26 cellular contexts compared by ENCODE assay signal in the genomic region with DNA sequence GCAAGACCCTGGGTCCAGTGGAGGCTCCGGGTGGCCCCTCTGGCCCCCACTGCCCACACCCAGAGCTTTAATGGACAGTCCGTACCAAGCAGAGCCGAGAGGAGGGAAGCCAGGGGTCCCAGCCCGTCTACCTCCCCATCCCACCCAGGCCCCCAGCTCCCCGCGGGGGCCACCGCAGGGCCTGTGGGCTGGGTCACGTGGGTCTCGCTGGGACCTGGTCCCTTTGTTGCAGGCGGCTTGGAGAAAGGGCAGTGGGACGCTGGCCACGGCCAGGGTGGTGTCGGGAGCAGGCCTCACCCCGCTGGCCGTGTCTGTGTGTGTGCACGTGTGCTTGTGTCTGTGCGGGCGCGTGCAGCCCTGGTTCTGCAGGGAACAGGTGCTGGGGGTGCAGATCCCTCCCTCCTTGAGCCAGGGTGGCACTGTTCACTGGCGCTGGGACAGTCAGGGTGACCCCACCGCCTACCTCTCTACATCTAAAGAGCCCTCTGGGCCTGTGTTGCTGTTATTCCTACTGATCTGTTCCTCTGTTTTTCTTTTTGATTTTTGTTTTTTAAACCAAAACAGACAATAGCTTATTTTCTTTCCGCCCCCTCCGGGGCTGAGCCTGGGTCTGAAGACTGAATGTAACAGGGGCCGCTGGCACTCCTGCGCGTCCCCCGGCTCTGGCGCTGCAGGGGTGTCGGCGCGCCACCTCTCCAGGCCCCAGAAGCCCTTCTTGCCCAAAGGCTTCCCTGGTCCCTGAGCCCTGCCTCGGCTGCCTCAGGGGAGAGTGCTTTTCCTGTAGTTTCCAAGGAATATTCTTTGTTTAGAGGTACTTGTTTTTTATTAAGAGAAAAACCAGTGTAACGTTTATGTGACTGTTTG. TPM values are rescaled to one million over a fixed set of nuclear protein-coding genes. Genes with fewer than 3 reads are reported as not detected.
DNase-seq lines count a peak whose midpoint lies in the region; ATAC-seq, FAIRE-seq and TF ChIP-seq lines count a peak whose summit lies in the region.
"Had no signal": no experiment of that assay in that cellular context is flagged by ENCODE, and none has a peak within 500 bp of the region (broad histone marks: within the 10 kb centered on the region; RNA-seq: fewer than 3 reads in every experiment).

No MANE protein-coding gene starts in this region.

- H3K4me1 ChIP-seq in BE2C: no peaks in the 10 kb centered on the region
- H3K4me1 ChIP-seq in BLaER1 treated with 17β-estradiol and CSF1 and Interleukin-3, amounts not matched to agents 10 nM and 100 nM: peaks cover 48 to 96% (median 94%) of the 10 kb centered on the region in 10 experiments
- H3K4me1 ChIP-seq in pancreas: no peaks in the 10 kb centered on the region
- H3K4me1 ChIP-seq in foreskin keratinocyte: no peaks in the 10 kb centered on the region
- H3K4me1 ChIP-seq: parathyroid adenoma had no signal

- peaks cover 67 to 94% (median 90%) of the 10 kb centered on the region in 11 experiments for H4K20me1 ChIP-seq in BLaER1 treated with 17β-estradiol and CSF1 and Interleukin-3, amounts not matched to agents 10 nM and 100 nM

- intact Hi-C loops in pancreas (cut with DNase I): no loop called here

- no peak for FAIRE-seq in pancreas (lab: Jason Lieb, UNC)
- FAIRE-seq: small intestine had no signal

- WGBS in pancreas, 2 donors: 90 to 93% methylated on average over 33 of the region's 33 CpGs

- ATAC-seq in pancreas (no peak), GM19452 (IDR thresholded peaks at IDR 0.05; ENCODE audit: unreplicated experiment) (no peak), foreskin keratinocyte (no peak)
- ATAC-seq: activated naive CD8-positive, alpha-beta T cell treated with anti-CD3 and anti-CD28 coated beads, Interleukin-2, amount 50 U/mL, for 24 hours; heart right ventricle had no signal

- no peaks in the 10 kb centered on the region for H3K27me3 ChIP-seq in BE2C
- H3K27me3 ChIP-seq in BLaER1 treated with 17β-estradiol and CSF1 and Interleukin-3, amounts not matched to agents 10 nM and 100 nM: no peaks in the 10 kb centered on the region
- H3K27me3 ChIP-seq in pancreas: no peaks in the 10 kb centered on the region
- H3K27me3 ChIP-seq in foreskin keratinocyte: no peaks in the 10 kb centered on the region
- H3K27me3 ChIP-seq: heart right ventricle had no signal

- no peak overlapping the region for H3K4me3 ChIP-seq in BE2C (ENCODE audit: low read depth, low read length)
- H3K4me3 ChIP-seq in BLaER1 treated with 17β-estradiol and CSF1 and Interleukin-3, amounts not matched to agents 10 nM and 100 nM: no peak overlapping the region
- no peak overlapping the region for H3K4me3 ChIP-seq in pancreas
- H3K4me3 ChIP-seq: coronary artery, heart right ventricle had no signal

- H3K36me3 ChIP-seq in BE2C (peaks cover 29% of the 10 kb centered on the region), pancreas (peaks cover 0 to 15% (median 11%) of the 10 kb centered on the region in 3 donors)
- peaks cover 27 to 52% (median 44%) of the 10 kb centered on the region in 11 experiments; a peak in 21 of 22 replicates for H3K36me3 ChIP-seq in BLaER1 treated with 17β-estradiol and CSF1 and Interleukin-3, amounts not matched to agents 10 nM and 100 nM

- peak overlapping the region in 9 of 11 experiments; percentile 66 to 87 (median 77); a peak in 17 of 22 replicates for H3K4me2 ChIP-seq in BLaER1 treated with 17β-estradiol and CSF1 and Interleukin-3, amounts not matched to agents 10 nM and 100 nM
- H3K4me2 ChIP-seq: KMS-11 had no signal

- TF ChIP-seq CTCF in BE2C (IDR thresholded peaks at IDR 0.05; ENCODE audit: low read depth, low read length) (no peak), pancreas (IDR thresholded peaks at IDR 0.05) (no peak), foreskin keratinocyte (conservative IDR thresholded peaks at IDR 0.05) (no peak)

- H3K9ac ChIP-seq in BLaER1 treated with 17β-estradiol and CSF1 and Interleukin-3, amounts not matched to agents 10 nM and 100 nM: peak overlapping the region in 1 of 11 experiments; percentile 11; a peak in 2 of 22 replicates
- H3K9ac ChIP-seq: KMS-11, parathyroid adenoma had no signal

- DNase-seq in BE2C: peak; percentile 6
- DNase-seq in islet precursor cell: peak; percentile 42
- DNase-seq in pancreas: peak; percentile 4 to 75 (median 22)
- no peak for DNase-seq in foreskin keratinocyte
- no peak for DNase-seq in NCI-H1930 (lab: John Stamatoyannopoulos, UW)
- no peak for DNase-seq in medulla oblongata (ENCODE audit: extremely low spot score)
- DNase-seq: activated CD4-positive, alpha-beta T cell treated with anti-CD3 and anti-CD28 coated beads, Interleukin-2, amount 50 U/mL, for 4 hours; activated naive CD8-positive, alpha-beta T cell treated with anti-CD3 and anti-CD28 coated beads, Interleukin-2, amount 50 U/mL, for 24 hours; DMS53; GF-D8; MV-4-11; NCI-H1694 treated with DMSO at 0.1 percent for 48 hours; NCI-H2227 treated with DMSO at 0.1 percent for 48 hours; NCI-H82; OCI-M1; SHP77 treated with DMSO at 0.1 percent for 48 hours; small intestine; stimulated activated CD4-positive, alpha-beta T cell treated with anti-CD3 and anti-CD28 coated beads, Interleukin-4, amount 100 ng/mL, for 1 hour; T-helper 1 cell; trophoblast cell had no signal

- H3K9me3 ChIP-seq in BE2C (no peaks in the 10 kb centered on the region), pancreas (no peaks in the 10 kb centered on the region)
- H3K9me3 ChIP-seq in BLaER1 treated with 17β-estradiol and CSF1 and Interleukin-3, amounts not matched to agents 10 nM and 100 nM (replicated peaks in 1 of 11): no peaks in the 10 kb centered on the region
- H3K9me3 ChIP-seq: heart right ventricle had no signal

- peak overlapping the region in 4 of 11 experiments; percentile 5 to 79 (median 41); a peak in 4 of 22 replicates for H3K27ac ChIP-seq in BLaER1 treated with 17β-estradiol and CSF1 and Interleukin-3, amounts not matched to agents 10 nM and 100 nM
- H3K27ac ChIP-seq in pancreas: no peak overlapping the region
- no peak overlapping the region for H3K27ac ChIP-seq in foreskin keratinocyte
- H3K27ac ChIP-seq: coronary artery, heart right ventricle, KMS-11, parathyroid adenoma had no signal

RNA-seq across cellular contexts. Expression of gene TMEM191C, which starts 20.1 kb away (rescaled TPM):
- polyA plus RNA-seq in BE2C (2012; ENCODE audit: insufficient read depth, insufficient read length, low read depth): 2.2 TPM
- total RNA-seq in pancreas: under 1 TPM in 5 of 6 donors, not detected in 1; 0.20 to 0.55 (median 0.51) TPM
- polyA plus RNA-seq in pancreas: 1 to 10 TPM in 1 of 2 donors, under 1 TPM in 1; 0.68 to 1.8 TPM
- 0.46 and 1.2 TPM in 2 replicates for total RNA-seq in foreskin keratinocyte
- polyA plus RNA-seq in foreskin keratinocyte: 1.2 and 1.3 TPM in 2 replicates

RNA-seq across cellular contexts. Expression of gene HIC2, which starts 29.9 kb away (rescaled TPM):
- polyA plus RNA-seq in BE2C (2012; ENCODE audit: insufficient read depth, insufficient read length, low read depth): 22.8 TPM
- total RNA-seq in pancreas (1 to 10 TPM; 1.8 to 2.7 (median 2.2) TPM), foreskin keratinocyte (2.9 and 3.2 TPM in 2 replicates)
- polyA plus RNA-seq in pancreas (1 to 10 TPM; 1.5 to 1.9 TPM), foreskin keratinocyte (0.88 and 1.0 TPM in 2 replicates)

Comparison
In these comparisons a context has a peak if more than half of its experiments do, and no peak if none do; other contexts are left out.
1. DNase-seq: peak in BE2C (single experiment), islet precursor cell (single experiment) and pancreas (6 of 6); none in foreskin keratinocyte (0 of 2), NCI-H1930 (0 of 2) and medulla oblongata (single experiment).